ENCODE assay signal across 29 cellular contexts in genomic region chr5:88999853-89000252, GRCh38.
"Had no signal": no experiment of that assay in that cellular context is flagged by ENCODE, and none has a peak within 500 bp of the region (broad histone marks: within the 10 kb centered on the region; RNA-seq: fewer than 3 reads in every experiment).

No MANE protein-coding gene starts in this region.

- FAIRE-seq: small intestine, urothelium cell line had no signal

- H3K4me3 ChIP-seq: ovary, prostate gland, right atrium auricular region, right lobe of liver, sigmoid colon, stomach, thoracic aorta, thyroid gland, tibial nerve, upper lobe of left lung, vagina had no signal

- H3K27me3 Mint-ChIP-seq: natural killer cell treated with Interleukin-12 subunit alpha and Interleukin-12 subunit beta and Interleukin-15 and Interleukin-18, amount 100 ng/mL, for 72 hours; stimulated activated naive B cell treated with anti-CD40 and anti-IgM and Interleukin-4, amounts not matched to agents 10 μg/mL and 1 μg/mL and 100 μg/mL, for 72 hours; stimulated activated naive CD8-positive, alpha-beta T cell treated with anti-CD3 and anti-CD28 coated beads, Interleukin-15, Interleukin-2, amounts not matched to agents 100 ng/mL and 50 ng/mL, for 24 hours had no signal

- H3K36me3 ChIP-seq: neutrophil, ovary, prostate gland, right atrium auricular region, right lobe of liver, sigmoid colon, stomach, thoracic aorta, thyroid gland, tibial nerve, upper lobe of left lung, vagina had no signal

- H3K27me3 ChIP-seq: neutrophil, ovary, right atrium auricular region, right lobe of liver, sigmoid colon, stomach, thyroid gland, tibial nerve, upper lobe of left lung, vagina had no signal

- ATAC-seq: naive thymus-derived CD8-positive, alpha-beta T cell; natural killer cell treated with Interleukin-12 subunit alpha and Interleukin-12 subunit beta and Interleukin-15 and Interleukin-18, amount 100 ng/mL, for 72 hours; right lobe of liver; stimulated activated effector memory CD8-positive, alpha-beta T cell treated with anti-CD3 and anti-CD28 coated beads, Interleukin-12 subunit alpha, Interleukin-12 subunit beta, amount 100 ng/mL, for 72 hours; stimulated activated naive B cell treated with anti-CD40 and anti-IgM and Interleukin-4, amounts not matched to agents 10 μg/mL and 1 μg/mL and 100 μg/mL, for 72 hours had no signal

- H3K27ac Mint-ChIP-seq: naive thymus-derived CD8-positive, alpha-beta T cell; natural killer cell treated with Interleukin-12 subunit alpha and Interleukin-12 subunit beta and Interleukin-15 and Interleukin-18, amount 100 ng/mL, for 72 hours; nephron progenitor cell; stimulated activated effector memory CD8-positive, alpha-beta T cell treated with anti-CD3 and anti-CD28 coated beads, Interleukin-12 subunit alpha, Interleukin-12 subunit beta, amount 100 ng/mL, for 72 hours; stimulated activated naive B cell treated with anti-CD40 and anti-IgM and Interleukin-4, amounts not matched to agents 10 μg/mL and 1 μg/mL and 100 μg/mL, for 72 hours; stimulated activated naive CD8-positive, alpha-beta T cell treated with anti-CD3 and anti-CD28 coated beads, Interleukin-15, Interleukin-2, amounts not matched to agents 100 ng/mL and 50 ng/mL, for 24 hours had no signal

- H3K4me1 ChIP-seq: prostate gland, right atrium auricular region, right lobe of liver, sigmoid colon, stomach, thyroid gland, tibial nerve, upper lobe of left lung, vagina had no signal

- H3K36me3 Mint-ChIP-seq: naive thymus-derived CD8-positive, alpha-beta T cell; natural killer cell treated with Interleukin-12 subunit alpha and Interleukin-12 subunit beta and Interleukin-15 and Interleukin-18, amount 100 ng/mL, for 72 hours; stimulated activated effector memory CD8-positive, alpha-beta T cell treated with anti-CD3 and anti-CD28 coated beads, Interleukin-12 subunit alpha, Interleukin-12 subunit beta, amount 100 ng/mL, for 72 hours had no signal

- DNase-seq: naive thymus-derived CD8-positive, alpha-beta T cell; nephron progenitor cell; nucleus accumbens; ovary; retina; right lobe of liver; sigmoid colon; small intestine; stimulated activated CD4-positive, alpha-beta T cell treated with anti-CD3 and anti-CD28 coated beads, Interleukin-15, amount 100 ng/mL, for 24 hours; stimulated activated CD4-positive, alpha-beta T cell treated with anti-CD3 and anti-CD28 coated beads, Interleukin-2, amount 100 ng/mL, for 24 hours; stimulated activated CD4-positive, alpha-beta T cell treated with anti-CD3 and anti-CD28 coated beads, Interleukin-2, amount 100 ng/mL, for 48 hours; stimulated activated CD4-positive, alpha-beta T cell treated with anti-CD3 and anti-CD28 coated beads, Interleukin-4, amount 100 ng/mL, for 24 hours; stimulated activated naive B cell treated with anti-CD40 and anti-IgM and Interleukin-4, amounts not matched to agents 10 μg/mL and 1 μg/mL and 100 μg/mL, for 72 hours; stimulated activated naive CD4-positive, alpha-beta T cell treated with Interleukin-2 at 50 U/mL for 16 hours; stomach; thyroid gland; trophoblast cell; upper lobe of left lung had no signal

- H3K4me3 Mint-ChIP-seq: naive thymus-derived CD8-positive, alpha-beta T cell; natural killer cell treated with Interleukin-12 subunit alpha and Interleukin-12 subunit beta and Interleukin-15 and Interleukin-18, amount 100 ng/mL, for 72 hours; nephron progenitor cell; neural crest cell; stimulated activated effector memory CD8-positive, alpha-beta T cell treated with anti-CD3 and anti-CD28 coated beads, Interleukin-12 subunit alpha, Interleukin-12 subunit beta, amount 100 ng/mL, for 72 hours; stimulated activated naive B cell treated with anti-CD40 and anti-IgM and Interleukin-4, amounts not matched to agents 10 μg/mL and 1 μg/mL and 100 μg/mL, for 72 hours; stimulated activated naive CD8-positive, alpha-beta T cell treated with anti-CD3 and anti-CD28 coated beads, Interleukin-15, Interleukin-2, amounts not matched to agents 100 ng/mL and 50 ng/mL, for 24 hours had no signal

- H3K9me3 ChIP-seq: neutrophil, ovary, prostate gland, right atrium auricular region, right lobe of liver, sigmoid colon, thoracic aorta, thyroid gland, vagina had no signal

- H3K27ac ChIP-seq: neutrophil, ovary, prostate gland, right atrium auricular region, right lobe of liver, sigmoid colon, stomach, thoracic aorta, thyroid gland, tibial nerve, upper lobe of left lung, vagina had no signal

- H3K9me3 Mint-ChIP-seq: natural killer cell treated with Interleukin-12 subunit alpha and Interleukin-12 subunit beta and Interleukin-15 and Interleukin-18, amount 100 ng/mL, for 72 hours had no signal

- H3K4me1 Mint-ChIP-seq: naive thymus-derived CD8-positive, alpha-beta T cell; neural crest cell; stimulated activated effector memory CD8-positive, alpha-beta T cell treated with anti-CD3 and anti-CD28 coated beads, Interleukin-12 subunit alpha, Interleukin-12 subunit beta, amount 100 ng/mL, for 72 hours; stimulated activated naive B cell treated with anti-CD40 and anti-IgM and Interleukin-4, amounts not matched to agents 10 μg/mL and 1 μg/mL and 100 μg/mL, for 72 hours had no signal
